In the genomic region with DNA sequence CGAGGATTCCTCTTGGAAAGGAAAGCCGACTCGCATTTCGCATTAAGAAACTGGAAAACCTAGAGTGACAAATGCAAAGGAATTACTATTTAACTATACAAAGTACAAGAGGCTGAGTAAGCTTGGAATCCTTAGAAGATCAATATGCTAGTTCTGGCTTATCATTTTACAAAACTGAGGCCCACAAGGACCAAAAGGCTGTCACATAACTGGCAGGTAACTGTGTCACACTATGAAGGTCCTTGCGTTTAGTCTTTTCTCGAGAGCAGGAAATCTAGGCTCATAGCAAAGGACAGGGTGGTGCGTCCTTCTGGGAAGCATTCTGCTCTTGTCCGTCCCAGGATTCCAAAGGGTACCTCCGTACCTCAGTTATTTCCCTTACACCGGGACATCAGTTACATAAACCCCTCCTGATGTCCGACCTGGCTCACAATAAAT, we compare ENCODE assay signal across 8 cellular contexts. TPM values are rescaled to one million over a fixed set of nuclear protein-coding genes. Genes with fewer than 3 reads are reported as not detected.
DNase-seq lines count a peak whose midpoint lies in the region; ATAC-seq, FAIRE-seq and TF ChIP-seq lines count a peak whose summit lies in the region.

No MANE protein-coding gene starts in this region.

- TF ChIP-seq POLR2A in lower leg skin (IDR thresholded peaks at IDR 0.05) = no peak

- no peaks in the 10 kb centered on the region for H3K27me3 ChIP-seq in brain microvascular endothelial cell (replicated peaks)

- peak overlapping the region; percentile 94 for H3K27ac ChIP-seq in brain microvascular endothelial cell
- peak overlapping the region; percentile 94 for H3K27ac ChIP-seq in urinary bladder (ENCODE audit: low read depth)

- 1 to 4% methylated on average over 11 of the region's 11 CpGs for WGBS in lower leg skin, 2 donors
- 2% methylated on average over 11 of the region's 11 CpGs for WGBS in urinary bladder

- TF ChIP-seq CTCF in brain microvascular endothelial cell (IDR thresholded peaks at IDR 0.05; ENCODE audit: low read depth, low read length, missing control alignments) = no peak
- TF ChIP-seq CTCF in lower leg skin (IDR thresholded peaks at IDR 0.05) = no peak

- peaks cover 48% of the 10 kb centered on the region for H3K36me3 ChIP-seq in brain microvascular endothelial cell (replicated peaks)
- H3K36me3 ChIP-seq in urinary bladder (ENCODE audit: insufficient read depth) = peaks cover 7% of the 10 kb centered on the region

- DNase-seq in brain microvascular endothelial cell (no peak), lower leg skin (ENCODE audit: low spot score in 2 of 2) (no peak), HTR-8/SVneo (ENCODE audit: insufficient read length, low spot score) (no peak), LoVo (ENCODE audit: low spot score) (no peak)

- in situ Hi-C loops in brain microvascular endothelial cell (cut with HindIII; ENCODE audit: low pct_ligation_motif_present, low sequenced_read_pairs) = no loop called here

- peak; percentile 18 for ATAC-seq in GM18867 (IDR thresholded peaks at IDR 0.05; ENCODE audit: unreplicated experiment)
- ATAC-seq in HG03457 (IDR thresholded peaks at IDR 0.05; ENCODE audit: unreplicated experiment) = peak; percentile 8
- ATAC-seq in HG03139 (IDR thresholded peaks at IDR 0.05; ENCODE audit: unreplicated experiment) = no peak

- H3K4me3 ChIP-seq in brain microvascular endothelial cell (ENCODE audit: low read depth, low read length) = peak overlapping the region; percentile 98
- H3K4me3 ChIP-seq in lower leg skin (ENCODE audit: low read depth, poor library complexity, severe bottlenecking) = peak overlapping the region; percentile 66
- H3K4me3 ChIP-seq in urinary bladder (ENCODE audit: low read depth, low read length) = peak overlapping the region; percentile 56

- no peaks in the 10 kb centered on the region for H3K4me1 ChIP-seq in urinary bladder (ENCODE audit: insufficient read depth)

- intact Hi-C loops in lower leg skin (cut with DNase I; ENCODE audit: low total_unique reads) = loop anchor here (5.0 kb wide), 1 partner anchor 141 kb away; no protein-coding TSS in a partner anchor

- FAIRE-seq in HTR-8/SVneo (lab: Jason Lieb, UNC) = no peak

RNA-seq across cellular contexts. Expression of a gene that starts 0.6 kb away (rescaled TPM):
- total RNA-seq in lower leg skin = 1,000 to 10,000 TPM in 3 of 4 donors, 100 to 1,000 TPM in 1; 995 to 1,453 (median 1,259) TPM
- 2,278 TPM for total RNA-seq in urinary bladder
- 1,322 TPM for polyA plus RNA-seq in urinary bladder

RNA-seq across cellular contexts. Expression of a gene that starts 9.0 kb away (rescaled TPM):
- total RNA-seq in lower leg skin (10 to 100 TPM; 22.1 to 34.2 (median 26.7) TPM), urinary bladder (41.1 TPM)
- polyA plus RNA-seq in urinary bladder = 9.0 TPM

RNA-seq across cellular contexts. Expression of a gene that starts 38.5 kb away (rescaled TPM):
- total RNA-seq in lower leg skin (1 to 10 TPM; 6.5 to 8.3 (median 7.4) TPM), urinary bladder (34.4 TPM)
- 3.4 TPM for polyA plus RNA-seq in urinary bladder
